ENCODE assay signal across 13 cellular contexts in genomic region chr16:71666264-71666663, GRCh38. TPM values are rescaled to one million over a fixed set of nuclear protein-coding genes. Genes with fewer than 3 reads are reported as not detected.
DNase-seq lines count a peak whose midpoint lies in the region; ATAC-seq, FAIRE-seq and TF ChIP-seq lines count a peak whose summit lies in the region.
"Had no signal": no experiment of that assay in that cellular context is flagged by ENCODE, and none has a peak within 500 bp of the region (broad histone marks: within the 10 kb centered on the region; RNA-seq: fewer than 3 reads in every experiment).

No MANE protein-coding gene starts in this region.

- POLR2A ChIA-PET in HepG2 (lab: Yijun Ruan, JAX): interaction anchor here (0.6 kb wide), 1 partner anchor 74 kb away, joined by 3 read pairs; no protein-coding TSS in a partner anchor

- no peaks in the 10 kb centered on the region for H3K9me3 ChIP-seq in HepG2 (ENCODE audit: low read length)
- H3K9me3 ChIP-seq: BLaER1, HAP-1 had no signal

- no peaks in the 10 kb centered on the region for H3K9me3 Mint-ChIP-seq in progenitor cell of endocrine pancreas (ENCODE audit: low read depth)
- H3K9me3 Mint-ChIP-seq in chondrocyte (ENCODE audit: low read depth): no peaks in the 10 kb centered on the region
- H3K9me3 Mint-ChIP-seq: CD8-positive, alpha-beta memory T cell had no signal

- 48% methylated on average over 1 of the region's 1 CpG for WGBS in HepG2 (ENCODE audit: low lambda C conversion rate)

- FAIRE-seq in HepG2 (lab: Jason Lieb, UNC): peak; percentile 55
- FAIRE-seq: H1 had no signal

- CTCF ChIA-PET in HepG2 (lab: Yijun Ruan, JAX; ENCODE audit: low intra/inter-chr PET ratio, low total read pairs): no interaction called here

- no peaks in the 10 kb centered on the region for H3K27me3 Mint-ChIP-seq in progenitor cell of endocrine pancreas
- no peaks in the 10 kb centered on the region for H3K27me3 Mint-ChIP-seq in chondrocyte (ENCODE audit: low read depth)
- H3K27me3 Mint-ChIP-seq: CD8-positive, alpha-beta memory T cell had no signal

- no peak for TF ChIP-seq POLR2A in HepG2 (IDR thresholded peaks at IDR 0.05; ENCODE audit: insufficient read depth in 1 of 2, low read depth in 2 of 2, low read length in 2 of 2)

- H3K4me1 Mint-ChIP-seq in progenitor cell of endocrine pancreas (ENCODE audit: low read depth) (peaks cover 22% of the 10 kb centered on the region), chondrocyte (ENCODE audit: low read depth) (no peaks in the 10 kb centered on the region)
- H3K4me1 Mint-ChIP-seq: CD8-positive, alpha-beta memory T cell had no signal

- no peaks in the 10 kb centered on the region for H3K27me3 ChIP-seq in HepG2 (ENCODE audit: control insufficient read depth in 1 of 2, insufficient read depth in 2 of 2, low read length in 2 of 2)
- H3K27me3 ChIP-seq: BLaER1 had no signal

- H3K4me3 ChIP-seq in HepG2 (replicated peaks in 1 of 3; ENCODE audit: insufficient read depth in 1 of 3, low read depth in 2 of 3, low read length in 3 of 3): peak overlapping the region in 2 of 3 experiments; percentile 19 to 25; a peak in 2 of 6 replicates
- H3K4me3 ChIP-seq: BLaER1, HAP-1 had no signal

- in situ Hi-C loops in HepG2 (cut with HindIII; ENCODE audit: extremely low pct_ligation_motif_present, low pct_unique_long_range_greater_than_20kb): no loop called here

- TF ChIP-seq CTCF in VCaP (conservative IDR thresholded peaks at IDR 0.05): no peak
- TF ChIP-seq CTCF in HepG2 (CRISPR knock-in tag; IDR thresholded peaks at IDR 0.05): no peak
- no peak for TF ChIP-seq CTCF in progenitor cell of endocrine pancreas (IDR thresholded peaks at IDR 0.05; ENCODE audit: unreplicated experiment)
- TF ChIP-seq CTCF in chondrocyte (IDR thresholded peaks at IDR 0.05): no peak

- no peak for TF ChIP-seq EP300 in HepG2 (IDR thresholded peaks at IDR 0.05; ENCODE audit: low read depth in 2 of 2, low read length in 2 of 2)
- no peak for TF ChIP-seq EP300 in HepG2 (CRISPR knock-in tag; IDR thresholded peaks at IDR 0.05; ENCODE audit: borderline replicate concordance)

- no peak overlapping the region for H2AFZ ChIP-seq in HepG2 (ENCODE audit: low read length)

- no peaks in the 10 kb centered on the region for H4K20me1 ChIP-seq in HepG2 (ENCODE audit: insufficient read depth, low read length)
- H4K20me1 ChIP-seq: BLaER1 had no signal

- DNase-seq in HepG2 (ENCODE audit: low spot score) (no peak), progenitor cell of endocrine pancreas (ENCODE audit: low spot score, unreplicated experiment) (no peak), chondrocyte (ENCODE audit: low spot score) (no peak)
- no peak for DNase-seq in activated CD8-positive, alpha-beta memory T cell treated with anti-CD3 and anti-CD28 coated beads, Interleukin-2, amount 50 U/mL, for 48 hours
- DNase-seq in NK-92 treated with Interleukin-12 subunit alpha and Interleukin-12 subunit beta, amount 100 ng/mL, for 24 hours (lab: John Stamatoyannopoulos, UW): no peak
- DNase-seq: AML-193; CD8-positive, alpha-beta memory T cell; DMS 273 treated with DMSO at 0.1 percent for 48 hours had no signal

- peak overlapping the region; percentile 74 for H3K27ac Mint-ChIP-seq in progenitor cell of endocrine pancreas
- H3K27ac Mint-ChIP-seq in chondrocyte (ENCODE audit: unreplicated experiment): no peak overlapping the region
- H3K27ac Mint-ChIP-seq: CD8-positive, alpha-beta memory T cell had no signal

- intact Hi-C loops in HepG2 (cut with micrococcal nuclease; ENCODE audit: unreplicated experiment): loop anchor here (2.0 kb wide), 1 partner anchor 21 kb away; no protein-coding TSS in a partner anchor

- H3K4me2 ChIP-seq in HepG2 (ENCODE audit: low read depth, low read length): peak overlapping the region; percentile 58
- H3K4me2 ChIP-seq: BLaER1 had no signal

- TF ChIP-seq RAD21 in HepG2 (CRISPR knock-in tag; IDR thresholded peaks at IDR 0.05): no peak

- H3K36me3 Mint-ChIP-seq in progenitor cell of endocrine pancreas (ENCODE audit: insufficient read depth) (peaks cover 16% of the 10 kb centered on the region), chondrocyte (ENCODE audit: low read depth) (peaks cover 34% of the 10 kb centered on the region)

- H3K27ac ChIP-seq in VCaP: peak overlapping the region; percentile 47
- H3K27ac ChIP-seq in HepG2 (ENCODE audit: extremely low read length, insufficient read depth, low read length): peak overlapping the region; percentile 71
- H3K27ac ChIP-seq: BLaER1 had no signal

- no TSS peak for BruUV-seq in HepG2 (replicated peaks; lab: Mats Ljungman, UMichigan)

- no peak for ATAC-seq in HepG2
- no peak for ATAC-seq in esophagus mucosa

- no peaks in the 10 kb centered on the region for H3K79me2 ChIP-seq in HepG2 (ENCODE audit: insufficient read depth, low read length)

- H3K4me3 Mint-ChIP-seq in progenitor cell of endocrine pancreas (ENCODE audit: low read depth) (no peak overlapping the region), chondrocyte (ENCODE audit: unreplicated experiment) (no peak overlapping the region)
- H3K4me3 Mint-ChIP-seq: CD8-positive, alpha-beta memory T cell had no signal

- H3K4me1 ChIP-seq in HepG2 (ENCODE audit: insufficient read depth, low read length): peaks cover 44% of the 10 kb centered on the region
- H3K4me1 ChIP-seq: BLaER1, HAP-1 had no signal

- no peak overlapping the region; the same call in 1 of the 2 replicates for H3K9ac ChIP-seq in HepG2 (ENCODE audit: insufficient read depth, low read depth, low read length)
- H3K9ac ChIP-seq: BLaER1 had no signal

- H3K36me3 ChIP-seq in HepG2 (replicated peaks in 1 of 2; ENCODE audit: control insufficient read depth in 1 of 2, insufficient read depth in 2 of 2, low read length in 2 of 2): peaks cover 12 to 34% of the 10 kb centered on the region in 2 experiments

TF ChIP-seq in HepG2, 621 proteins besides CTCF, POLR2A, EP300 and RAD21 (continues in another document):
- TF ChIP-seq SALL1 (CRISPR knock-in tag; IDR thresholded peaks at IDR 0.05) (peak; percentile 88), RXRB (CRISPR knock-in tag; IDR thresholded peaks at IDR 0.05; ENCODE audit: borderline replicate concordance) (no peak)

RNA-seq across cellular contexts. Expression of gene MARVELD3, which starts 40.3 kb away (rescaled TPM):
- 3.6 and 5.6 TPM in 2 replicates for total RNA-seq in HepG2 (2016; rRNA removed; fragmentation: Illumina TruSeq; extraction: Trizol)
- total RNA-seq in HepG2 (2016; cell fraction: cytosol; rRNA removed; fragmentation: Illumina TruSeq; extraction: Trizol; ENCODE audit: low read depth): 0.88 and 0.91 TPM in 2 replicates
- 3.1 and 5.2 TPM in 2 replicates for total RNA-seq in HepG2 (2016; cell fraction: insoluble cytoplasmic fraction; rRNA removed; fragmentation: Illumina TruSeq; extraction: Trizol)
- total RNA-seq in HepG2 (2016; cell fraction: membrane; rRNA removed; fragmentation: Illumina TruSeq; extraction: Trizol): 1.8 and 2.1 TPM in 2 replicates
- 5.3 and 5.6 TPM in 2 replicates for total RNA-seq in HepG2 (2016; cell fraction: nucleus; rRNA removed; fragmentation: Illumina TruSeq; extraction: Trizol)
- 4.8 and 5.0 TPM in 2 replicates for polyA plus RNA-seq in HepG2 (2011; rRNA removed)
- 4.8 and 5.7 TPM in 2 replicates for polyA plus RNA-seq in HepG2 (2011; cell fraction: cytosol; rRNA removed)
- polyA plus RNA-seq in HepG2 (2011; cell fraction: nucleus; rRNA removed): 4.2 TPM in 2 replicates
- polyA plus RNA-seq in HepG2 (2012): 5.5 and 6.5 TPM in 2 replicates
- 0.61 and 0.77 TPM in 2 replicates for polyA plus RNA-seq in HepG2 (2016; cell fraction: cytosol; fragmentation: Illumina TruSeq; extraction: Trizol; ENCODE audit: low read depth)
- 4.0 and 4.4 TPM in 2 replicates for polyA plus RNA-seq in HepG2 (2016; cell fraction: insoluble cytoplasmic fraction; fragmentation: Illumina TruSeq; extraction: Trizol; ENCODE audit: low read depth)
- polyA plus RNA-seq in HepG2 (2016; cell fraction: membrane; fragmentation: Illumina TruSeq; extraction: Trizol; ENCODE audit: low read depth): 1.1 and 1.4 TPM in 2 replicates
- 9.4 and 10.1 TPM in 2 replicates for polyA plus RNA-seq in HepG2 (2016; cell fraction: nucleus; fragmentation: Illumina TruSeq; extraction: Trizol; ENCODE audit: insufficient read depth, low read depth)
- 10.3 TPM in 1 of 2 replicates, not detected in the other for polyA minus RNA-seq in HepG2 (2011; rRNA and poly(A)+ RNA removed; ENCODE audit: low replicate concordance)
- 2.8 and 3.6 TPM in 2 replicates for polyA minus RNA-seq in HepG2 (2011; cell fraction: cytosol; rRNA and poly(A)+ RNA removed)
- polyA minus RNA-seq in HepG2 (2011; cell fraction: nucleus; rRNA and poly(A)+ RNA removed): 6.2 and 7.7 TPM in 2 replicates
- 32.3 and 33.7 TPM in 2 replicates for total RNA-seq in progenitor cell of endocrine pancreas
- 0.39 to 2.4 TPM (median 2.1 TPM) in 3 replicates for total RNA-seq in chondrocyte
- total RNA-seq in esophagus mucosa: 3.6 TPM
- total RNA-seq: CD8-positive, alpha-beta memory T cell had no signal
- polyA plus RNA-seq: CD8-positive, alpha-beta memory T cell had no signal

RNA-seq across cellular contexts. Expression of gene PHLPP2, which starts 58.2 kb away (rescaled TPM):
- 8.9 and 9.6 TPM in 2 replicates for total RNA-seq in HepG2 (2016; rRNA removed; fragmentation: Illumina TruSeq; extraction: Trizol)
- total RNA-seq in HepG2 (2016; cell fraction: cytosol; rRNA removed; fragmentation: Illumina TruSeq; extraction: Trizol; ENCODE audit: low read depth): 11.8 and 13.6 TPM in 2 replicates
- 8.2 and 9.0 TPM in 2 replicates for total RNA-seq in HepG2 (2016; cell fraction: insoluble cytoplasmic fraction; rRNA removed; fragmentation: Illumina TruSeq; extraction: Trizol)
- total RNA-seq in HepG2 (2016; cell fraction: membrane; rRNA removed; fragmentation: Illumina TruSeq; extraction: Trizol): 7.0 and 7.7 TPM in 2 replicates
- total RNA-seq in HepG2 (2016; cell fraction: nucleus; rRNA removed; fragmentation: Illumina TruSeq; extraction: Trizol): 10.5 and 11.4 TPM in 2 replicates
- 8.9 and 13.8 TPM in 2 replicates for polyA plus RNA-seq in HepG2 (2011; rRNA removed)
- 6.1 and 9.0 TPM in 2 replicates for polyA plus RNA-seq in HepG2 (2011; cell fraction: cytosol; rRNA removed)
- polyA plus RNA-seq in HepG2 (2011; cell fraction: nucleus; rRNA removed): 10.8 and 14.3 TPM in 2 replicates
- 5.4 and 5.8 TPM in 2 replicates for polyA plus RNA-seq in HepG2 (2012)
- 0.49 and 0.51 TPM in 2 replicates for polyA plus RNA-seq in HepG2 (2016; cell fraction: cytosol; fragmentation: Illumina TruSeq; extraction: Trizol; ENCODE audit: low read depth)
- 4.9 and 5.3 TPM in 2 replicates for polyA plus RNA-seq in HepG2 (2016; cell fraction: insoluble cytoplasmic fraction; fragmentation: Illumina TruSeq; extraction: Trizol; ENCODE audit: low read depth)
- 0.70 and 0.99 TPM in 2 replicates for polyA plus RNA-seq in HepG2 (2016; cell fraction: membrane; fragmentation: Illumina TruSeq; extraction: Trizol; ENCODE audit: low read depth)
- 10.8 and 11.1 TPM in 2 replicates for polyA plus RNA-seq in HepG2 (2016; cell fraction: nucleus; fragmentation: Illumina TruSeq; extraction: Trizol; ENCODE audit: insufficient read depth, low read depth)
- polyA minus RNA-seq in HepG2 (2011; rRNA and poly(A)+ RNA removed; ENCODE audit: low replicate concordance): 27.4 and 35.4 TPM in 2 replicates
- polyA minus RNA-seq in HepG2 (2011; cell fraction: cytosol; rRNA and poly(A)+ RNA removed): 14.7 and 18.3 TPM in 2 replicates
- 23.0 and 30.5 TPM in 2 replicates for polyA minus RNA-seq in HepG2 (2011; cell fraction: nucleus; rRNA and poly(A)+ RNA removed)
- total RNA-seq in progenitor cell of endocrine pancreas: 11.9 and 12.7 TPM in 2 replicates
- 10.2 to 12.0 TPM (median 10.9 TPM) in 3 replicates for total RNA-seq in chondrocyte
- total RNA-seq in esophagus mucosa: 0.88 TPM
